ENCODE assay signal across 24 cellular contexts in the genomic region with DNA sequence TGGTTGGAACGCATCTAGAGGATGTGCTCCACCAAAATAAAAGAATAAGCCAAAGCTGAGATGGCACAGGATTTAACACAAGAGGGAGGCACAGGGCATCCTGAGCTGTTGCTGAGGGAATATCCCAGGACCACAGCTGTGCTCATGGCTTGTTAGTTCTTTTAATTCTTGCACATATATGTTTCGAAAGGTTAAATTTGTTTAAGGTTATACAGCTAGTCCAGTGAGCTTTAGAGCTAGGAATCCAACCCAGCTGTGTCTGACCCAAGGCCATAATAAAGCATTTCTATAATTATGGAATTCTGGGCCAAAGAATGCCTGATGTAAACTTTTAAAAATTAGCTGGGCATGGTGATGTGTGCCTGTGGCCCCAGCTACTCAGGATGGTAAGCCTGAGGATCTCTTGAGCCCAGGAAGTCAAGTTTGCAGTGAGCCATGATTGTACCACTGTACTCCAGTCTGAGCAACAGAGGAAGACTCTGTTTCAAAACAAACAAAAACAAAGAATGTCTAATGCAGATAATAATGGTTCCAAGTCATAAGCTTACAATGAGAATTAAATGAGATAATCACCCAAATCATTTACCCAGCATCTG.
"Had no signal": no experiment of that assay in that cellular context is flagged by ENCODE, and none has a peak within 500 bp of the region (broad histone marks: within the 10 kb centered on the region; RNA-seq: fewer than 3 reads in every experiment).

No MANE protein-coding gene starts in this region.

- ATAC-seq: effector memory CD8-positive, alpha-beta T cell; left ventricle myocardium superior; lower lobe of right lung; natural killer cell; psoas muscle; right cardiac atrium; stimulated activated effector memory CD8-positive, alpha-beta T cell treated with anti-CD3 and anti-CD28 coated beads, Interleukin-12 subunit alpha, Interleukin-12 subunit beta, amount 100 ng/mL, for 72 hours had no signal

- H3K9me3 ChIP-seq: lower lobe of right lung, ovary, psoas muscle, thyroid gland had no signal

- H3K4me1 ChIP-seq: lower lobe of right lung, psoas muscle, sigmoid colon, stomach, thyroid gland had no signal

- H3K27me3 ChIP-seq: ovary, sigmoid colon, stomach, thyroid gland had no signal

- FAIRE-seq: endometrium, frontal cortex had no signal

- DNase-seq: cortex of kidney; effector memory CD8-positive, alpha-beta T cell; erythroblast; hypothalamus; immature natural killer cell; islet precursor cell; left ventricle myocardium superior; lower lobe of right lung; natural killer cell; occipital lobe; ovary; posterior cingulate gyrus; psoas muscle; right cardiac atrium; sigmoid colon; stimulated activated CD4-positive, alpha-beta T cell treated with anti-CD3 and anti-CD28 coated beads, Interleukin-2, amount 100 ng/mL, for 24 hours; stimulated activated CD4-positive, alpha-beta T cell treated with anti-CD3 and anti-CD28 coated beads, Interleukin-4, amount 100 ng/mL, for 24 hours; stimulated activated naive CD4-positive, alpha-beta T cell treated with Interleukin-2 at 50 U/mL for 16 hours; stomach; thyroid gland; trophoblast cell had no signal

- H3K36me3 ChIP-seq: lower lobe of right lung, ovary, sigmoid colon, stomach, thyroid gland had no signal

- H3K27ac ChIP-seq: lower lobe of right lung, ovary, psoas muscle, sigmoid colon, stomach, thyroid gland had no signal

- H3K4me3 ChIP-seq: lower lobe of right lung, ovary, psoas muscle, sigmoid colon, stomach, thyroid gland had no signal
